Comparison of ENCODE assay signal across 11 cellular contexts in genomic region chr6:44266347-44266746, GRCh38. TPM values are rescaled to one million over a fixed set of nuclear protein-coding genes. Genes with fewer than 3 reads are reported as not detected.
DNase-seq lines count a peak whose midpoint lies in the region; ATAC-seq and TF ChIP-seq lines count a peak whose summit lies in the region.
"Had no signal": no experiment of that assay in that cellular context is flagged by ENCODE, and none has a peak within 500 bp of the region (broad histone marks: within the 10 kb centered on the region; RNA-seq: fewer than 3 reads in every experiment).

No MANE protein-coding gene starts in this region.

- H3K27ac Mint-ChIP-seq in activated T-cell treated with anti-CD3 and anti-CD28 coated beads, Interleukin-2, amount 50 U/mL, for 72 hours: peak overlapping the region; percentile 79
- H3K27ac Mint-ChIP-seq in activated T-helper 1 cell treated with anti-CD3 and anti-CD28 coated beads, Interleukin-12 subunit alpha, Interleukin-12 subunit beta, Interleukin-2, Interleukin-4 antibody, amounts not matched to agents 30 ng/mL and 10 ng/mL and 1 ng/mL, durations not matched to agents 14 hours and 24 hours and 36 hours: peak overlapping the region; percentile 76
- H3K27ac Mint-ChIP-seq in stimulated activated effector memory CD8-positive, alpha-beta T cell treated with anti-CD3 and anti-CD28 coated beads, Interleukin-12 subunit alpha, Interleukin-12 subunit beta, amount 100 ng/mL, for 72 hours: peak overlapping the region; percentile 98

- H3K4me3 ChIP-seq in lower leg skin (ENCODE audit: low read depth, poor library complexity, severe bottlenecking): no peak overlapping the region
- H3K4me3 ChIP-seq in A673 (ENCODE audit: low read depth, low read length, poor library complexity, severe bottlenecking): no peak overlapping the region

- POLR2A ChIA-PET in A673 (lab: Charles Lee; ENCODE audit: low non-redundant PET): no interaction called here

- TF ChIP-seq CTCF in lower leg skin (IDR thresholded peaks at IDR 0.05) (no peak), A673 (conservative IDR thresholded peaks at IDR 0.05; ENCODE audit: low read depth, low read length) (no peak)

- no peaks in the 10 kb centered on the region for H3K9me3 Mint-ChIP-seq in activated T-cell treated with anti-CD3 and anti-CD28 coated beads, Interleukin-2, amount 50 U/mL, for 72 hours
- no peaks in the 10 kb centered on the region for H3K9me3 Mint-ChIP-seq in activated T-helper 1 cell treated with anti-CD3 and anti-CD28 coated beads, Interleukin-12 subunit alpha, Interleukin-12 subunit beta, Interleukin-2, Interleukin-4 antibody, amounts not matched to agents 30 ng/mL and 10 ng/mL and 1 ng/mL, durations not matched to agents 14 hours and 24 hours and 36 hours
- no peaks in the 10 kb centered on the region for H3K9me3 Mint-ChIP-seq in stimulated activated effector memory CD8-positive, alpha-beta T cell treated with anti-CD3 and anti-CD28 coated beads, Interleukin-12 subunit alpha, Interleukin-12 subunit beta, amount 100 ng/mL, for 72 hours

- peaks cover 40% of the 10 kb centered on the region for H3K27me3 Mint-ChIP-seq in activated T-cell treated with anti-CD3 and anti-CD28 coated beads, Interleukin-2, amount 50 U/mL, for 72 hours (ENCODE audit: low read depth)
- H3K27me3 Mint-ChIP-seq in activated T-helper 1 cell treated with anti-CD3 and anti-CD28 coated beads, Interleukin-12 subunit alpha, Interleukin-12 subunit beta, Interleukin-2, Interleukin-4 antibody, amounts not matched to agents 30 ng/mL and 10 ng/mL and 1 ng/mL, durations not matched to agents 14 hours and 24 hours and 36 hours (ENCODE audit: insufficient read depth): peaks cover 19% of the 10 kb centered on the region

- peak overlapping the region; percentile 88 to 99 for H3K4me3 Mint-ChIP-seq in activated T-cell treated with anti-CD3 and anti-CD28 coated beads, Interleukin-2, amount 50 U/mL, for 72 hours
- H3K4me3 Mint-ChIP-seq in activated T-helper 1 cell treated with anti-CD3 and anti-CD28 coated beads, Interleukin-12 subunit alpha, Interleukin-12 subunit beta, Interleukin-2, Interleukin-4 antibody, amounts not matched to agents 30 ng/mL and 10 ng/mL and 1 ng/mL, durations not matched to agents 14 hours and 24 hours and 36 hours: peak overlapping the region; percentile 63
- peak overlapping the region; percentile 98 for H3K4me3 Mint-ChIP-seq in stimulated activated effector memory CD8-positive, alpha-beta T cell treated with anti-CD3 and anti-CD28 coated beads, Interleukin-12 subunit alpha, Interleukin-12 subunit beta, amount 100 ng/mL, for 72 hours

- BruUV-seq in A673 (replicated peaks; lab: Mats Ljungman, UMichigan): no TSS peak

- CTCF ChIA-PET in A673 (lab: Charles Lee): interaction anchor here (0.6 to 0.7 kb wide), 2 partner anchors 19 to 20 kb away, joined by 4 read pairs; partner anchors contain the start of gene HSP90AB1

- H3K27ac ChIP-seq in A673 (ENCODE audit: low read depth, low read length, poor library complexity, severe bottlenecking): no peak overlapping the region

- H3K9me3 ChIP-seq in A673 (ENCODE audit: low read depth, low read length, poor library complexity, severe bottlenecking): no peaks in the 10 kb centered on the region
- H3K9me3 ChIP-seq: gastrocnemius medialis had no signal

- peak in 1 of 2 donors; percentile 63 for DNase-seq in activated T-cell treated with anti-CD3 and anti-CD28 coated beads, Interleukin-2, amount 50 U/mL, for 72 hours
- DNase-seq in activated T-cell treated with anti-CD3 and anti-CD28 coated beads, Interleukin-2, amount 50 U/mL, for 48 hours: no peak
- no peak for DNase-seq in activated T-helper 1 cell treated with anti-CD3 and anti-CD28 coated beads, Interleukin-12 subunit alpha, Interleukin-12 subunit beta, Interleukin-2, Interleukin-4 antibody, amounts not matched to agents 30 ng/mL and 10 ng/mL and 1 ng/mL, durations not matched to agents 14 hours and 24 hours and 36 hours (ENCODE audit: low spot score)
- DNase-seq in stimulated activated effector memory CD8-positive, alpha-beta T cell treated with anti-CD3 and anti-CD28 coated beads, Interleukin-12 subunit alpha, Interleukin-12 subunit beta, amount 100 ng/mL, for 72 hours (ENCODE audit: low spot score in 2 of 2): no peak
- DNase-seq in lower leg skin (ENCODE audit: low spot score in 2 of 2) (no peak), retina (no peak), A673 (ENCODE audit: low spot score) (no peak)
- DNase-seq: cerebellar nuclear complex, gastrocnemius medialis, mesenchymal stem cell had no signal

- no peaks in the 10 kb centered on the region for H3K36me3 ChIP-seq in A673 (ENCODE audit: insufficient read depth, low read length, poor library complexity, severe bottlenecking)

- H3K27me3 ChIP-seq in A673 (replicated peaks; ENCODE audit: insufficient read depth, low read depth, low read length, poor library complexity): no peaks in the 10 kb centered on the region

- no peak for TF ChIP-seq POLR2A in lower leg skin (IDR thresholded peaks at IDR 0.05)

- peaks cover 6 to 11% of the 10 kb centered on the region in 2 donors for H3K36me3 Mint-ChIP-seq in activated T-cell treated with anti-CD3 and anti-CD28 coated beads, Interleukin-2, amount 50 U/mL, for 72 hours (ENCODE audit: insufficient read depth in 2 of 2)
- peaks cover 8% of the 10 kb centered on the region for H3K36me3 Mint-ChIP-seq in activated T-helper 1 cell treated with anti-CD3 and anti-CD28 coated beads, Interleukin-12 subunit alpha, Interleukin-12 subunit beta, Interleukin-2, Interleukin-4 antibody, amounts not matched to agents 30 ng/mL and 10 ng/mL and 1 ng/mL, durations not matched to agents 14 hours and 24 hours and 36 hours (ENCODE audit: low read depth)
- peaks cover 39% of the 10 kb centered on the region for H3K36me3 Mint-ChIP-seq in stimulated activated effector memory CD8-positive, alpha-beta T cell treated with anti-CD3 and anti-CD28 coated beads, Interleukin-12 subunit alpha, Interleukin-12 subunit beta, amount 100 ng/mL, for 72 hours

- H3K4me1 ChIP-seq in A673 (ENCODE audit: insufficient read depth, low read length, poor library complexity, severe bottlenecking): peaks cover 25% of the 10 kb centered on the region

- intact Hi-C loops in activated T-helper 1 cell treated with anti-CD3 and anti-CD28 coated beads, Interleukin-12 subunit alpha, Interleukin-12 subunit beta, Interleukin-2, Interleukin-4 antibody, amounts not matched to agents 30 ng/mL and 10 ng/mL and 1 ng/mL, durations not matched to agents 14 hours and 24 hours and 36 hours (cut with micrococcal nuclease): no loop called here
- intact Hi-C loops in lower leg skin (cut with DNase I; ENCODE audit: low total_unique reads): no loop called here
- intact Hi-C loops in A673 (cut with micrococcal nuclease; ENCODE audit: unreplicated experiment): loop anchor here (5.0 kb wide), 1 partner anchor 191 kb away; no protein-coding TSS in a partner anchor

- H3K4me1 Mint-ChIP-seq in activated T-cell treated with anti-CD3 and anti-CD28 coated beads, Interleukin-2, amount 50 U/mL, for 72 hours (ENCODE audit: low read depth): peaks cover 69% of the 10 kb centered on the region
- peaks cover 60% of the 10 kb centered on the region for H3K4me1 Mint-ChIP-seq in activated T-helper 1 cell treated with anti-CD3 and anti-CD28 coated beads, Interleukin-12 subunit alpha, Interleukin-12 subunit beta, Interleukin-2, Interleukin-4 antibody, amounts not matched to agents 30 ng/mL and 10 ng/mL and 1 ng/mL, durations not matched to agents 14 hours and 24 hours and 36 hours (ENCODE audit: low read depth)
- H3K4me1 Mint-ChIP-seq in stimulated activated effector memory CD8-positive, alpha-beta T cell treated with anti-CD3 and anti-CD28 coated beads, Interleukin-12 subunit alpha, Interleukin-12 subunit beta, amount 100 ng/mL, for 72 hours: peaks cover 65% of the 10 kb centered on the region

- peak in 1 of 2 donors; percentile 20 for ATAC-seq in activated T-cell treated with anti-CD3 and anti-CD28 coated beads, Interleukin-2, amount 50 U/mL, for 72 hours (replicated peaks in 1 of 2)
- peak; percentile 27 for ATAC-seq in HG02588 (IDR thresholded peaks at IDR 0.05; ENCODE audit: unreplicated experiment)
- ATAC-seq in stimulated activated effector memory CD8-positive, alpha-beta T cell treated with anti-CD3 and anti-CD28 coated beads, Interleukin-12 subunit alpha, Interleukin-12 subunit beta, amount 100 ng/mL, for 72 hours: no peak

- WGBS in lower leg skin, 2 donors: 77 to 81% methylated on average over 3 of the region's 3 CpGs

RNA-seq across cellular contexts. Expression of gene NFKBIE, which starts 1.0 kb away (rescaled TPM):
- total RNA-seq in activated T-cell treated with anti-CD3 and anti-CD28 coated beads, Interleukin-2, amount 50 U/mL, for 72 hours: 10 to 100 TPM; 18.1 to 19.8 TPM
- 23.2 and 29.0 TPM in 2 replicates for total RNA-seq in activated T-helper 1 cell treated with anti-CD3 and anti-CD28 coated beads, Interleukin-12 subunit alpha, Interleukin-12 subunit beta, Interleukin-2, Interleukin-4 antibody, amounts not matched to agents 30 ng/mL and 10 ng/mL and 1 ng/mL, durations not matched to agents 14 hours and 24 hours and 36 hours
- 10 to 100 TPM; 10.8 to 21.1 (median 17.3) TPM for total RNA-seq in lower leg skin
- total RNA-seq in A673 (2021): 5.2 and 10.5 TPM in 2 replicates

RNA-seq across cellular contexts. Expression of gene TMEM151B, which starts 3.9 kb away (rescaled TPM):
- total RNA-seq in activated T-cell treated with anti-CD3 and anti-CD28 coated beads, Interleukin-2, amount 50 U/mL, for 72 hours: under 1 TPM in 1 of 2 donors, not detected in 1; 0.25 TPM
- total RNA-seq in activated T-helper 1 cell treated with anti-CD3 and anti-CD28 coated beads, Interleukin-12 subunit alpha, Interleukin-12 subunit beta, Interleukin-2, Interleukin-4 antibody, amounts not matched to agents 30 ng/mL and 10 ng/mL and 1 ng/mL, durations not matched to agents 14 hours and 24 hours and 36 hours: 0.29 TPM in 1 of 2 replicates, not detected in the other
- total RNA-seq in lower leg skin (under 1 TPM in 2 of 4 donors, not detected in 2; 0.10 to 0.42 TPM), A673 (2021) (8.7 and 9.9 TPM in 2 replicates)

RNA-seq across cellular contexts. Expression of gene SLC35B2, which starts 9.0 kb away (rescaled TPM):
- 10 to 100 TPM; 13.9 to 16.9 TPM for total RNA-seq in activated T-cell treated with anti-CD3 and anti-CD28 coated beads, Interleukin-2, amount 50 U/mL, for 72 hours
- 29.2 and 30.1 TPM in 2 replicates for total RNA-seq in activated T-helper 1 cell treated with anti-CD3 and anti-CD28 coated beads, Interleukin-12 subunit alpha, Interleukin-12 subunit beta, Interleukin-2, Interleukin-4 antibody, amounts not matched to agents 30 ng/mL and 10 ng/mL and 1 ng/mL, durations not matched to agents 14 hours and 24 hours and 36 hours
- total RNA-seq in lower leg skin (10 to 100 TPM; 18.0 to 40.6 (median 32.6) TPM), A673 (2021) (45.8 and 52.0 TPM in 2 replicates)

RNA-seq across cellular contexts. Expression of gene HSP90AB1, which starts 19.4 kb away (rescaled TPM):
- 1,000 to 10,000 TPM in 1 of 2 donors, 100 to 1,000 TPM in 1; 915 to 1,109 TPM for total RNA-seq in activated T-cell treated with anti-CD3 and anti-CD28 coated beads, Interleukin-2, amount 50 U/mL, for 72 hours
- 2,065 and 2,095 TPM in 2 replicates for total RNA-seq in activated T-helper 1 cell treated with anti-CD3 and anti-CD28 coated beads, Interleukin-12 subunit alpha, Interleukin-12 subunit beta, Interleukin-2, Interleukin-4 antibody, amounts not matched to agents 30 ng/mL and 10 ng/mL and 1 ng/mL, durations not matched to agents 14 hours and 24 hours and 36 hours
- 100 to 1,000 TPM; 505 to 604 (median 551) TPM for total RNA-seq in lower leg skin
- 1,472 and 1,581 TPM in 2 replicates for total RNA-seq in A673 (2021)

RNA-seq across cellular contexts. Expression of gene SLC29A1, which starts 43.0 kb away (rescaled TPM):
- total RNA-seq in activated T-cell treated with anti-CD3 and anti-CD28 coated beads, Interleukin-2, amount 50 U/mL, for 72 hours: 10 to 100 TPM; 21.7 to 28.0 TPM
- 121 and 122 TPM in 2 replicates for total RNA-seq in activated T-helper 1 cell treated with anti-CD3 and anti-CD28 coated beads, Interleukin-12 subunit alpha, Interleukin-12 subunit beta, Interleukin-2, Interleukin-4 antibody, amounts not matched to agents 30 ng/mL and 10 ng/mL and 1 ng/mL, durations not matched to agents 14 hours and 24 hours and 36 hours
- 10 to 100 TPM; 54.6 to 86.4 (median 82.5) TPM for total RNA-seq in lower leg skin
- total RNA-seq in A673 (2021): 92.5 and 108 TPM in 2 replicates
